ENCODE assay signal across 1 cellular context in genomic region chr19:46788101-46788967, GRCh38.
TF ChIP-seq lines count a peak whose summit lies in the region.

Gene SLC1A5, minus strand, starts transcription at chr19:46788594. Its CDS starts 629 bp downstream, at chr19:46787965.

TF ChIP-seq in K562, 482 proteins besides CTCF, POLR2A, EP300 and RAD21 (continued from another document and continues in another):
- TF ChIP-seq ZNF318 (IDR thresholded peaks at IDR 0.05; ENCODE audit: borderline replicate concordance in 1 of 2, low read depth in 1 of 2), result peak in 1 of 2 experiments; percentile 50; a peak in 1 of 4 replicates
- TF ChIP-seq FOXP4 (CRISPR knock-in tag; IDR thresholded peaks at IDR 0.05; ENCODE audit: borderline replicate concordance), result no peak
- TF ChIP-seq MEF2D (tag; conservative IDR thresholded peaks at IDR 0.05; ENCODE audit: low read depth), result no peak
- 0 out of 2 replicates have a peak, but pooled peaks have one; percentile 58 for TF ChIP-seq E2F5 (CRISPR knock-in tag; IDR thresholded peaks at IDR 0.05)
- peak; percentile 86 for TF ChIP-seq MAX (CRISPR knock-in tag; IDR thresholded peaks at IDR 0.05)
- no peak for TF ChIP-seq HDAC8 (tag; IDR thresholded peaks at IDR 0.05)
- TF ChIP-seq TFAM (CRISPR knock-in tag; conservative IDR thresholded peaks at IDR 0.05), result no peak
- TF ChIP-seq CBX8 (IDR thresholded peaks at IDR 0.05; ENCODE audit: borderline replicate concordance, extremely low read depth, low read depth, low read length, poor library complexity, severe bottlenecking), result no peak
- peak; percentile 72 for TF ChIP-seq ETV1 (tag; conservative IDR thresholded peaks at IDR 0.05; ENCODE audit: low read depth)
- peak; percentile 85 for TF ChIP-seq TFAP4 (CRISPR knock-in tag; IDR thresholded peaks at IDR 0.05; ENCODE audit: borderline replicate concordance)
- TF ChIP-seq ZBTB26 (CRISPR knock-in tag; IDR thresholded peaks at IDR 0.05), result peak; percentile 42; the same call in 1 of the 2 replicates
- TF ChIP-seq IRF1 (CRISPR knock-in tag; IDR thresholded peaks at IDR 0.05; ENCODE audit: borderline replicate concordance), result no peak
- TF ChIP-seq NR1H2 (CRISPR knock-in tag; IDR thresholded peaks at IDR 0.05), result peak; percentile 94
- TF ChIP-seq HMBOX1 (IDR thresholded peaks at IDR 0.05), result no peak
- peak; percentile 78 for TF ChIP-seq NELFE (IDR thresholded peaks at IDR 0.05; ENCODE audit: insufficient read depth, insufficient read length)
- TF ChIP-seq CTBP1 (IDR thresholded peaks at IDR 0.05; ENCODE audit: borderline replicate concordance), result peak; percentile 72; the same call in 1 of the 2 replicates
- no peak for TF ChIP-seq HDGF (IDR thresholded peaks at IDR 0.05)
- 0 out of 2 replicates have a peak, but pooled peaks have one; percentile 36 for TF ChIP-seq ZEB2 (IDR thresholded peaks at IDR 0.05)
- TF ChIP-seq ELK1 (CRISPR knock-in tag; IDR thresholded peaks at IDR 0.05), result no peak
- TF ChIP-seq WHSC1 (IDR thresholded peaks at IDR 0.05; ENCODE audit: low read length), result no peak
- no peak for TF ChIP-seq ZNF551 (CRISPR knock-in tag; IDR thresholded peaks at IDR 0.05)
- no peak; the same call in 1 of the 2 replicates for TF ChIP-seq TCF3 (CRISPR knock-in tag; IDR thresholded peaks at IDR 0.05)
- no peak for TF ChIP-seq NR4A1 (CRISPR knock-in tag; IDR thresholded peaks at IDR 0.05)
- TF ChIP-seq NR4A1 (tag; IDR thresholded peaks at IDR 0.05), result no peak
- TF ChIP-seq ZNF347 (CRISPR knock-in tag; IDR thresholded peaks at IDR 0.05; ENCODE audit: low read depth), result no peak
- 0 out of 2 replicates have a peak, but pooled peaks have one; percentile 28 for TF ChIP-seq ZNF175 (CRISPR knock-in tag; IDR thresholded peaks at IDR 0.05; ENCODE audit: low read depth)
- no peak; the same call in 1 of the 2 replicates for TF ChIP-seq GATAD2A (IDR thresholded peaks at IDR 0.05)
- TF ChIP-seq GABPA (tag; conservative IDR thresholded peaks at IDR 0.05; ENCODE audit: low read depth), result peak; percentile 73
- TF ChIP-seq ZBTB17 (CRISPR knock-in tag; IDR thresholded peaks at IDR 0.05), result no peak
- peak; percentile 98 for TF ChIP-seq TAF9B (IDR thresholded peaks at IDR 0.05; ENCODE audit: partially characterized antibody)
- no peak for TF ChIP-seq ZNF561 (CRISPR knock-in tag; conservative IDR thresholded peaks at IDR 0.05)
- peak; percentile 41 to 70; a peak in 3 of 4 replicates for TF ChIP-seq FOXK2 (conservative IDR thresholded peaks at IDR 0.05 in 1 of 2, IDR thresholded peaks at IDR 0.05 in 1 of 2; ENCODE audit: low read depth in 2 of 2)
- no peak for TF ChIP-seq KDM1A (IDR thresholded peaks at IDR 0.05)
- TF ChIP-seq PHF21A (IDR thresholded peaks at IDR 0.05; ENCODE audit: borderline replicate concordance, low read depth), result no peak
- peak; percentile 97 to 98 for TF ChIP-seq MNT (conservative IDR thresholded peaks at IDR 0.05)
- TF ChIP-seq KLF6 (CRISPR knock-in tag; IDR thresholded peaks at IDR 0.05; ENCODE audit: borderline replicate concordance), result peak; percentile 49; the same call in 1 of the 2 replicates
- TF ChIP-seq E2F1 (CRISPR knock-in tag; IDR thresholded peaks at IDR 0.05), result peak; percentile 87
- TF ChIP-seq JUND (IDR thresholded peaks at IDR 0.05; ENCODE audit: borderline replicate concordance, low read depth, low read length), result peak; percentile 58
- no peak; the same call in 2 of the 3 replicates for TF ChIP-seq JUND (tag; IDR thresholded peaks at IDR 0.05; ENCODE audit: borderline replicate concordance, low read depth, low read length)
- no peak for TF ChIP-seq CHD4 (IDR thresholded peaks at IDR 0.05; ENCODE audit: insufficient read depth, insufficient replicate concordance, low read depth, low read length, poor library complexity, severe bottlenecking)
